35 cellular contexts compared by ENCODE assay signal in genomic region chr20:50709574-50709973, GRCh38. TPM values are rescaled to one million over a fixed set of nuclear protein-coding genes. Genes with fewer than 3 reads are reported as not detected.
"Had no signal": no experiment of that assay in that cellular context is flagged by ENCODE, and none has a peak within 500 bp of the region (broad histone marks: within the 10 kb centered on the region; RNA-seq: fewer than 3 reads in every experiment).

No MANE protein-coding gene starts in this region.

- H3K36me3 ChIP-seq: adrenal gland, breast epithelium had no signal

- H3K27me3 ChIP-seq: adrenal gland, body of pancreas, breast epithelium had no signal

- H3K27ac ChIP-seq: breast epithelium, KMS-11, RWPE1 had no signal

- H3K4me3 ChIP-seq: adrenal gland, body of pancreas, breast epithelium had no signal

- FAIRE-seq: astrocyte, RCC 7860 had no signal

- H3K9me3 ChIP-seq: adrenal gland, body of pancreas, breast epithelium had no signal

- H3K4me1 ChIP-seq: breast epithelium had no signal

- DNase-seq: activated CD4-positive, alpha-beta memory T cell treated with anti-CD3 and anti-CD28 coated beads for 36 hours; activated CD4-positive, alpha-beta T cell treated with anti-CD3 and anti-CD28 coated beads for 36 hours; activated CD4-positive, alpha-beta T cell treated with anti-CD3 and anti-CD28 coated beads, Interleukin-2, amount 10 ng/mL, durations not matched to agents 7 days and 5 days; activated CD8-positive, alpha-beta memory T cell treated with anti-CD3 and anti-CD28 coated beads, Interleukin-2, amount 50 U/mL, for 4 hours; activated gamma-delta T cell treated with Interleukin-2 at 50 U/mL for 16 hours; activated naive CD4-positive, alpha-beta T cell treated with anti-CD3 and anti-CD28 coated beads for 36 hours; activated T-cell treated with anti-CD3 and anti-CD28 coated beads for 4 hours; activated T-cell treated with anti-CD3 and anti-CD28 coated beads, Interleukin-2, amount 50 U/mL, for 4 hours; adrenal gland; MM.1S; MV-4-11; NCI-H1092; NCI-H1436 treated with DMSO at 0.1 percent for 48 hours; NCI-H1694 treated with DMSO at 0.1 percent for 48 hours; NCI-H2029; NCI-H345; NCI-H524 treated with DMSO at 0.1 percent for 48 hours; SIG-M5; T-helper 1 cell; T-helper 2 cell; T1000 had no signal

- H3K4me2 ChIP-seq: KMS-11 had no signal

- H3K9ac ChIP-seq: KMS-11 had no signal

- ATAC-seq: activated CD4-positive, alpha-beta T cell treated with anti-CD3 and anti-CD28 coated beads for 36 hours; activated CD4-positive, CD25-positive, alpha-beta regulatory T cell treated with anti-CD3 and anti-CD28 coated beads, Interleukin-2, amount 50 U/mL, for 24 hours; activated naive CD4-positive, alpha-beta T cell treated with anti-CD3 and anti-CD28 coated beads, Interleukin-2, amount 50 U/mL, for 72 hours; activated T-cell treated with anti-CD3 and anti-CD28 coated beads, Interleukin-2, amount 50 U/mL, for 4 hours; body of pancreas; Right ventricle myocardium inferior; SK-N-SH treated with all-trans-retinoic acid at 6 μM for 48 hours; WTC11 had no signal

RNA-seq across cellular contexts. Expression of gene RIPOR3, which starts 18.2 kb away (rescaled TPM):
- total RNA-seq: activated CD4-positive, alpha-beta memory T cell treated with anti-CD3 and anti-CD28 coated beads for 36 hours; activated CD4-positive, alpha-beta T cell treated with anti-CD3 and anti-CD28 coated beads for 36 hours; activated CD4-positive, alpha-beta T cell treated with anti-CD3 and anti-CD28 coated beads, Interleukin-2, amount 10 ng/mL, durations not matched to agents 7 days and 5 days; activated naive CD4-positive, alpha-beta T cell treated with anti-CD3 and anti-CD28 coated beads for 36 hours; activated T-helper 1 cell treated with anti-CD3 and anti-CD28 coated beads, Interleukin-12 subunit alpha, Interleukin-12 subunit beta, Interleukin-2, Interleukin-4 antibody, amounts not matched to agents 30 ng/mL and 10 ng/mL and 1 ng/mL, durations not matched to agents 14 hours and 24 hours and 36 hours; LHCN-M2; SK-MEL-5 had no signal
